34 cellular contexts compared by ENCODE assay signal in the genomic region with DNA sequence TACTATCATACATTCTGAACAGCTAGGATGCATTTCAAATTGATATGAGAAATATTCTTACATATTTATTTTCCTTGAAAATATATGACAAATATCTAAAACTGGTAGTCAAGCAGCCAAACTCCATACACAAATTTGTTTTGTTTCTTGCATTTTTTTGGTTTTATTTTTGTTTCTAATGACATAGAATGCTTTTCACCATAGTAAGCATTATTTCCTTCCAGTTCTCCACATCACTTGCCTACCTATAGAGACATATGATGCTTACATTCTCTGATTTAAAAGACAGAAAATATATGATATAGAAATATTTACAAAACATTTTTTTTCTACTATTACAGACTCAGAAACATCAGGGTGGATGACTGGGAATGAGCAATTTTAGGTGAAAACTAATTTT.
"Had no signal": no experiment of that assay in that cellular context is flagged by ENCODE, and none has a peak within 500 bp of the region (broad histone marks: within the 10 kb centered on the region; RNA-seq: fewer than 3 reads in every experiment).

No MANE protein-coding gene starts in this region.

- FAIRE-seq: astrocyte, bronchial epithelial cell had no signal

- H3K4me1 ChIP-seq: adrenal gland, ascending aorta, breast epithelium had no signal

- H3K27me3 ChIP-seq: adrenal gland, ascending aorta, body of pancreas, brain microvascular endothelial cell, breast epithelium, cardiac muscle cell had no signal

- H3K36me3 ChIP-seq: adrenal gland, ascending aorta, brain microvascular endothelial cell, breast epithelium, cardiac muscle cell had no signal

- DNase-seq: activated effector memory CD4-positive, alpha-beta T cell treated with anti-CD3 and anti-CD28 coated beads, Interleukin-2, amount 50 U/mL, for 16 hours; activated effector memory CD4-positive, alpha-beta T cell treated with Interleukin-2 at 50 U/mL for 16 hours; activated gamma-delta T cell; activated gamma-delta T cell treated with Interleukin-2 at 50 U/mL for 16 hours; activated naive CD4-positive, alpha-beta T cell; activated naive CD4-positive, alpha-beta T cell treated with anti-CD3 and anti-CD28 coated beads for 36 hours; activated naive CD4-positive, alpha-beta T cell treated with anti-CD3 and anti-CD28 coated beads, Interleukin-2, amount 10 ng/mL, durations not matched to agents 7 days and 5 days; activated naive CD4-positive, alpha-beta T cell treated with anti-CD3 and anti-CD28 coated beads, Interleukin-2, amount 50 U/mL, for 16 hours; activated naive CD4-positive, alpha-beta T cell treated with Interleukin-2 at 50 U/mL for 16 hours; activated naive CD8-positive, alpha-beta T cell treated with anti-CD3 and anti-CD28 coated beads for 36 hours; activated naive CD8-positive, alpha-beta T cell treated with anti-CD3 and anti-CD28 coated beads, Interleukin-2, amount 10 ng/mL, durations not matched to agents 7 days and 5 days; activated naive CD8-positive, alpha-beta T cell treated with anti-CD3 and anti-CD28 coated beads, Interleukin-2, amount 50 U/mL, for 24 hours; activated T-cell treated with anti-CD3 and anti-CD28 coated beads, Interleukin-2, amount 50 U/mL, for 1 hour; activated T-cell treated with anti-CD3 and anti-CD28 coated beads, Interleukin-2, amount 50 U/mL, for 24 hours; activated T-cell treated with anti-CD3 and anti-CD28 coated beads, Interleukin-2, amount 50 U/mL, for 4 hours; activated T-cell treated with anti-CD3 and anti-CD28 coated beads, Interleukin-2, amount 50 U/mL, for 48 hours; activated T-cell treated with anti-CD3 and anti-CD28 coated beads, Interleukin-2, amount 50 U/mL, for 72 hours; adrenal gland; amniotic stem cell; amygdala; anterior cingulate cortex; aorta; body of pancreas; brain microvascular endothelial cell; caudate nucleus; central memory CD4-positive, alpha-beta T cell; cerebellar nuclear complex had no signal

- H3K9me3 ChIP-seq: adrenal gland, body of pancreas had no signal

- H3K4me3 ChIP-seq: adrenal gland, ascending aorta, body of pancreas, breast epithelium, cardiac muscle cell had no signal

- H3K27ac ChIP-seq: adrenal gland, ascending aorta, body of pancreas, brain microvascular endothelial cell, breast epithelium, cardiac muscle cell had no signal

- ATAC-seq: activated naive CD4-positive, alpha-beta T cell treated with anti-CD3 and anti-CD28 coated beads, Interleukin-2, amount 50 U/mL, for 72 hours; activated naive CD8-positive, alpha-beta T cell treated with anti-CD3 and anti-CD28 coated beads, Interleukin-2, amount 50 U/mL, for 24 hours; activated T-cell treated with anti-CD3 and anti-CD28 coated beads, Interleukin-2, amount 50 U/mL, for 4 hours; activated T-cell treated with anti-CD3 and anti-CD28 coated beads, Interleukin-2, amount 50 U/mL, for 72 hours; activated T-helper 17 cell treated with anti-CD3 and anti-CD28 coated beads, Interleukin-2, amount 50 U/mL, for 72 hours; body of pancreas had no signal
